In genomic region chr17:50547736-50548083, GRCh38 we compare ENCODE assay signal across 9 cellular contexts. TPM values are rescaled to one million over a fixed set of nuclear protein-coding genes. Genes with fewer than 3 reads are reported as not detected.
DNase-seq lines count a peak whose midpoint lies in the region; ATAC-seq and TF ChIP-seq lines count a peak whose summit lies in the region.
"Had no signal": no experiment of that assay in that cellular context is flagged by ENCODE, and none has a peak within 500 bp of the region (broad histone marks: within the 10 kb centered on the region; RNA-seq: fewer than 3 reads in every experiment).

No MANE protein-coding gene starts in this region.

- H3F3A ChIP-seq in PC-3 (ENCODE audit: low read length, unreplicated experiment), result no peaks in the 10 kb centered on the region

- H3K18ac ChIP-seq in trophoblast cell (ENCODE audit: low read length), result peak overlapping the region; percentile 8

- H3K9me3 Mint-ChIP-seq in Caco-2 (ENCODE audit: unreplicated experiment), result no peaks in the 10 kb centered on the region

- H3K4me2 ChIP-seq in PC-3 (ENCODE audit: low read length) (peak overlapping the region; percentile 90), trophoblast cell (ENCODE audit: low read length) (peak overlapping the region; percentile 78)

- POLR2A ChIA-PET in Caco-2 (lab: Charles Lee) (interaction anchor here (0.5 kb wide), 1 partner anchor 136 kb away, joined by 4 read pairs; no protein-coding TSS in a partner anchor), PC-3 (lab: Charles Lee; ENCODE audit: unreplicated experiment) (interaction anchor here (1.0 kb wide), 1 partner anchor 148 kb away, joined by 17 read pairs; no protein-coding TSS in a partner anchor)

- no peaks in the 10 kb centered on the region for H3K9me2 ChIP-seq in PC-3 (replicated peaks; ENCODE audit: low read length)

- no peak overlapping the region for H2BK120ac ChIP-seq in trophoblast cell (ENCODE audit: insufficient read depth, low read length, poor library complexity)

- H4K12ac ChIP-seq in trophoblast cell (ENCODE audit: low read depth, low read length), result peak overlapping the region; percentile 82

- H3K4me3 ChIP-seq in Caco-2 (ENCODE audit: low read depth, low read length), result peak overlapping the region; percentile 57
- H3K4me3 ChIP-seq in PC-3 (ENCODE audit: low read length), result peak overlapping the region; percentile 72
- no peak overlapping the region for H3K4me3 ChIP-seq in trophoblast cell (ENCODE audit: low read depth, low read length)

- TF ChIP-seq CTCF in Caco-2 (IDR thresholded peaks at IDR 0.05; ENCODE audit: insufficient read depth in 1 of 2, low read depth in 1 of 2, low read length in 1 of 2, severe bottlenecking in 1 of 2, unreplicated experiment in 1 of 2) (no peak), PC-3 (conservative IDR thresholded peaks at IDR 0.05; ENCODE audit: low read depth, low read length) (no peak)

- peaks cover 25% of the 10 kb centered on the region for H3K36me3 Mint-ChIP-seq in Caco-2 (ENCODE audit: insufficient read depth, unreplicated experiment)

- H3K23ac ChIP-seq in trophoblast cell (ENCODE audit: low read length), result no peak overlapping the region

- H3K79me2 ChIP-seq in PC-3 (ENCODE audit: low read length) (peaks cover 13% of the 10 kb centered on the region), trophoblast cell (ENCODE audit: control insufficient read depth, insufficient read depth, low read length, poor library complexity) (peaks cover 2% of the 10 kb centered on the region)

- H3K27ac ChIP-seq in PC-3 (ENCODE audit: low read length) (peak overlapping the region; percentile 43), epithelial cell of prostate (peak overlapping the region; percentile 46), trophoblast cell (ENCODE audit: low read depth, low read length) (no peak overlapping the region)

- no peak overlapping the region for H3K14ac ChIP-seq in trophoblast cell (ENCODE audit: low read length)

- no peak overlapping the region for H2BK12ac ChIP-seq in trophoblast cell (ENCODE audit: low read length)

- CTCF ChIA-PET in Caco-2 (lab: Charles Lee) (interaction anchor here (0.6 to 5.6 kb wide), 9 partner anchors 12 to 227 kb away, joined by 3 to 272 read pairs (median 6); partner anchors contain the start of gene CACNA1G), PC-3 (lab: Charles Lee) (interaction anchor here (0.5 to 1.7 kb wide), 2 partner anchors 78 to 293 kb away, joined by 4 to 6 read pairs; no protein-coding TSS in a partner anchor)

- H3K9me3 ChIP-seq in Caco-2 (no peaks in the 10 kb centered on the region), PC-3 (ENCODE audit: low read length) (no peaks in the 10 kb centered on the region), trophoblast cell (ENCODE audit: insufficient read depth, low read depth, low read length) (no peaks in the 10 kb centered on the region)

- H2AFZ ChIP-seq in PC-3 (ENCODE audit: low read length), result no peak overlapping the region
- H2AFZ ChIP-seq in trophoblast cell (ENCODE audit: insufficient read depth, low read length, poor library complexity), result no peak overlapping the region

- H3K27ac Mint-ChIP-seq in Caco-2 (ENCODE audit: unreplicated experiment), result peak overlapping the region; percentile 72

- ATAC-seq in PC-3, result peak; percentile 31

- peak overlapping the region; percentile 80 for H3K4me3 Mint-ChIP-seq in Caco-2 (ENCODE audit: unreplicated experiment)

- H3K9ac ChIP-seq in PC-3 (ENCODE audit: low read length) (peak overlapping the region; percentile 88), trophoblast cell (ENCODE audit: low read length) (peak overlapping the region; percentile 42)

- WGBS in trophoblast cell (ENCODE audit: extremely low coverage, insufficient coverage, insufficient read length), result no CpG with 5 or more reads among the region's 5 CpGs

- H3K27me3 Mint-ChIP-seq in Caco-2 (ENCODE audit: insufficient read depth, unreplicated experiment), result no peaks in the 10 kb centered on the region

- peaks cover 41% of the 10 kb centered on the region for H3K4me1 Mint-ChIP-seq in Caco-2 (ENCODE audit: low read depth, unreplicated experiment)

- H2AK5ac ChIP-seq in trophoblast cell (ENCODE audit: low read length), result peak overlapping the region; percentile 22

- intact Hi-C loops in Caco-2 (cut with micrococcal nuclease; ENCODE audit: unreplicated experiment) (loop anchor here (1.0 to 10.0 kb wide), 9 partner anchors 13 to 409 kb away; partner anchors contain the start of gene CACNA1G), PC-3 (cut with micrococcal nuclease) (loop anchor here (1.0 kb wide), 4 partner anchors 79 to 294 kb away; no protein-coding TSS in a partner anchor)

- H4K91ac ChIP-seq in trophoblast cell (ENCODE audit: low read depth, low read length), result peak overlapping the region; percentile 86

- DNase-seq in Caco-2 (peak in 1 of 2 experiments; percentile 74), PC-3 (no peak), epithelial cell of prostate (ENCODE audit: low read depth, low spot score) (no peak), trophoblast cell (no peak), SW480 (ENCODE audit: low spot score) (no peak), H4 (ENCODE audit: low spot score) (no peak), activated gamma-delta T cell treated with Interleukin-2 at 50 U/mL for 16 hours (no peak), DMS114 treated with DMSO at 0.1 percent for 48 hours (lab: John Stamatoyannopoulos, UW; ENCODE audit: unreplicated experiment) (no peak)

- BruUV-seq in Caco-2 (replicated peaks; lab: Mats Ljungman, UMichigan) (no TSS peak), PC-3 (replicated peaks; lab: Mats Ljungman, UMichigan) (no TSS peak)

- H2BK5ac ChIP-seq in trophoblast cell (ENCODE audit: low read depth, low read length, poor library complexity), result no peak overlapping the region

- no peaks in the 10 kb centered on the region for H4K20me1 ChIP-seq in PC-3 (ENCODE audit: low read length)

- peak overlapping the region; percentile 90 for H4K8ac ChIP-seq in trophoblast cell (ENCODE audit: low read depth, low read length)

- no peak overlapping the region for H3K4ac ChIP-seq in trophoblast cell (ENCODE audit: low read depth, low read length)

- H3K27me3 ChIP-seq in Caco-2 (replicated peaks; ENCODE audit: control insufficient read depth, insufficient read depth, low read length), result no peaks in the 10 kb centered on the region
- no peaks in the 10 kb centered on the region for H3K27me3 ChIP-seq in PC-3 (ENCODE audit: low read length)
- H3K27me3 ChIP-seq in trophoblast cell (ENCODE audit: insufficient read depth, low read length), result no peaks in the 10 kb centered on the region

- H3K4me1 ChIP-seq in Caco-2, result peaks cover 33% of the 10 kb centered on the region
- H3K4me1 ChIP-seq in PC-3 (ENCODE audit: insufficient read depth, low read length), result peaks cover 23% of the 10 kb centered on the region
- H3K4me1 ChIP-seq in trophoblast cell (ENCODE audit: control insufficient read depth in 1 of 2, insufficient read depth in 2 of 2, low read length in 2 of 2), result peaks cover 11 to 15% of the 10 kb centered on the region in 2 experiments

- H3K36me3 ChIP-seq in Caco-2 (ENCODE audit: control insufficient read depth, insufficient read depth, low read length) (peaks cover 8% of the 10 kb centered on the region), PC-3 (ENCODE audit: low read depth, low read length) (peaks cover 8% of the 10 kb centered on the region), trophoblast cell (ENCODE audit: control insufficient read depth in 1 of 2, insufficient read depth in 2 of 2, low read length in 2 of 2) (no peaks in the 10 kb centered on the region)

- H3K79me1 ChIP-seq in trophoblast cell (ENCODE audit: low read length), result peaks cover 4% of the 10 kb centered on the region

RNA-seq across cellular contexts. Expression of gene SPATA20, which starts 0.7 kb away (rescaled TPM):
- total RNA-seq in Caco-2 (2022) (149 and 176 TPM in 2 replicates), PC-3 (2014; rRNA removed) (104 and 115 TPM in 2 replicates)
- polyA plus RNA-seq in trophoblast cell (2013), result 13.4 and 15.5 TPM in 2 replicates
- total RNA-seq in H4 (2014; rRNA removed; shearing (Covaris generic)), result 88.7 and 104 TPM in 2 replicates

RNA-seq across cellular contexts. Expression of gene CACNA1G, which starts 12.8 kb away (rescaled TPM):
- total RNA-seq in Caco-2 (2022) (1.4 and 1.6 TPM in 2 replicates), PC-3 (2014; rRNA removed) (0.04 and 0.12 TPM in 2 replicates)
- polyA plus RNA-seq in trophoblast cell (2013), result 0.04 TPM in 2 replicates
- total RNA-seq in H4 (2014; rRNA removed; shearing (Covaris generic)), result 0.97 and 1.7 TPM in 2 replicates
- total RNA-seq: lung microvascular endothelial cell had no signal

RNA-seq across cellular contexts. Expression of gene EPN3, which starts 15.2 kb away (rescaled TPM):
- 49.4 and 53.2 TPM in 2 replicates for total RNA-seq in Caco-2 (2022)
- 20.5 and 30.1 TPM in 2 replicates for total RNA-seq in PC-3 (2014; rRNA removed)
- 14.5 and 16.1 TPM in 2 replicates for polyA plus RNA-seq in trophoblast cell (2013)
- total RNA-seq in H4 (2014; rRNA removed; shearing (Covaris generic)), result not detected in 2 replicates
- total RNA-seq: lung microvascular endothelial cell had no signal

RNA-seq across cellular contexts. Expression of gene MYCBPAP, which starts 39.5 kb away (rescaled TPM):
- total RNA-seq in Caco-2 (2022), result 1.3 and 2.7 TPM in 2 replicates
- 0.29 and 1.9 TPM in 2 replicates for total RNA-seq in PC-3 (2014; rRNA removed)
- 0.08 and 0.18 TPM in 2 replicates for polyA plus RNA-seq in trophoblast cell (2013)
- not detected in 2 replicates for total RNA-seq in H4 (2014; rRNA removed; shearing (Covaris generic))

Comparison
In these comparisons a context has a peak if more than half of its experiments do, and no peak if none do; other contexts are left out.
1. RNA of gene EPN3, which starts 15.2 kb away (total RNA-seq): 49.4 to 53.2 TPM in Caco-2 and 20.5 to 30.1 TPM in PC-3; not detected in H4; every median in the first group is over 10 times any median in the second.